22 cellular contexts compared by ENCODE assay signal in the genomic region with DNA sequence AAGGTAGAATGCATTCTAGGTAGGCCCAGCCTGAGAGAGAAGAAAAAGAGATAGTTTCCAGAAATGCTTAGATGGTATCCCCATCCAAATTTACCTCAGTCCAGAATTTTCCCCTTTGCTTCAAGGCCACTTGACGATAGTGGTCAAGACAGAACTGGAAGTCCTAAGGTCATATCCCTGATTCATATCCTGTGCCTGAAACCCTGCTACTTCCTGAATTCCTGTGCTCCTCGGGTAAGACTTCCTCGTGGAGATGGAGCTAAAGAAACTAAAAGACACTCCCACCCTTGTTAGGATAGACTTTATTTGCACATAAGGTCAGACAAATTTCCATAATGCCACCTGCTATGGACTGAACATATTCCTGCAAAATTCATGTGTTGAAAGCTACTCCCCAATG.
"Had no signal": no experiment of that assay in that cellular context is flagged by ENCODE, and none has a peak within 500 bp of the region (broad histone marks: within the 10 kb centered on the region; RNA-seq: fewer than 3 reads in every experiment).

No MANE protein-coding gene starts in this region.

- H3K27me3 ChIP-seq: heart left ventricle, transverse colon had no signal

- DNase-seq: activated CD4-positive, alpha-beta T cell treated with anti-CD3 and anti-CD28 coated beads for 4 hours; activated CD4-positive, alpha-beta T cell treated with anti-CD3 and anti-CD28 coated beads, Interleukin-2, amount 50 U/mL, for 48 hours; activated CD8-positive, alpha-beta memory T cell treated with anti-CD3 and anti-CD28 coated beads for 24 hours; activated effector memory CD4-positive, alpha-beta T cell treated with Interleukin-2 at 50 U/mL for 16 hours; activated naive CD4-positive, alpha-beta T cell treated with Interleukin-2 at 50 U/mL for 16 hours; anterior cingulate cortex; dorsolateral prefrontal cortex; effector memory CD8-positive, alpha-beta T cell; foreskin fibroblast; heart left ventricle; kidney glomerular epithelial cell; left ventricle myocardium inferior; mesendoderm; posterior cingulate gyrus; right cardiac atrium; stimulated activated CD4-positive, alpha-beta T cell treated with anti-CD3 and anti-CD28 coated beads, Interleukin-2, amount 100 ng/mL, for 48 hours; stimulated activated naive CD4-positive, alpha-beta T cell treated with Interleukin-2 at 50 U/mL for 16 hours; transverse colon had no signal

- H3K4me3 ChIP-seq: dorsolateral prefrontal cortex, heart left ventricle, left ventricle myocardium inferior, lung, transverse colon had no signal

- ATAC-seq: effector memory CD8-positive, alpha-beta T cell; esophagus mucosa; heart left ventricle; natural killer cell treated with Interleukin-12 subunit alpha and Interleukin-12 subunit beta and Interleukin-15 and Interleukin-18, amount 100 ng/mL, for 72 hours had no signal

- H3K36me3 ChIP-seq: heart left ventricle, left ventricle myocardium inferior, transverse colon had no signal

- H3K9me3 ChIP-seq: heart left ventricle, left ventricle myocardium inferior, transverse colon had no signal

- H3K27ac ChIP-seq: dorsolateral prefrontal cortex, heart left ventricle, left ventricle myocardium inferior, VCaP had no signal

- H3K4me1 ChIP-seq: heart left ventricle, left ventricle myocardium inferior had no signal
